Comparison of ENCODE assay signal across 1 cellular context in genomic region chr2:219029829-219030165, GRCh38.
TF ChIP-seq lines count a peak whose summit lies in the region.

No MANE protein-coding gene starts in this region.

TF ChIP-seq in K562, 482 proteins besides CTCF, POLR2A, EP300 and RAD21 (continued from another document):
- TF ChIP-seq, protein P1, sequence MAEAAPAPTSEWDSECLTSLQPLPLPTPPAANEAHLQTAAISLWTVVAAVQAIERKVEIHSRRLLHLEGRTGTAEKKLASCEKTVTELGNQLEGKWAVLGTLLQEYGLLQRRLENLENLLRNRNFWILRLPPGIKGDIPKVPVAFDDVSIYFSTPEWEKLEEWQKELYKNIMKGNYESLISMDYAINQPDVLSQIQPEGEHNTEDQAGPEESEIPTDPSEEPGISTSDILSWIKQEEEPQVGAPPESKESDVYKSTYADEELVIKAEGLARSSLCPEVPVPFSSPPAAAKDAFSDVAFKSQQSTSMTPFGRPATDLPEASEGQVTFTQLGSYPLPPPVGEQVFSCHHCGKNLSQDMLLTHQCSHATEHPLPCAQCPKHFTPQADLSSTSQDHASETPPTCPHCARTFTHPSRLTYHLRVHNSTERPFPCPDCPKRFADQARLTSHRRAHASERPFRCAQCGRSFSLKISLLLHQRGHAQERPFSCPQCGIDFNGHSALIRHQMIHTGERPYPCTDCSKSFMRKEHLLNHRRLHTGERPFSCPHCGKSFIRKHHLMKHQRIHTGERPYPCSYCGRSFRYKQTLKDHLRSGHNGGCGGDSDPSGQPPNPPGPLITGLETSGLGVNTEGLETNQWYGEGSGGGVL (CRISPR knock-in tag; IDR thresholded peaks at IDR 0.05): no peak
- TF ChIP-seq XRCC5 (IDR thresholded peaks at IDR 0.05; ENCODE audit: low read depth, low read length) (no peak), ZHX1 (conservative IDR thresholded peaks at IDR 0.05; ENCODE audit: low read length) (no peak), PTTG1 (tag; IDR thresholded peaks at IDR 0.05; ENCODE audit: low read depth) (no peak), CREM (IDR thresholded peaks at IDR 0.05; ENCODE audit: low read depth) (0 out of 2 replicates have a peak, but pooled peaks have one; percentile 10), NCOA2 (IDR thresholded peaks at IDR 0.05; ENCODE audit: partially characterized antibody in 2 of 2) (no peak), ZBTB26 (CRISPR knock-in tag; IDR thresholded peaks at IDR 0.05) (no peak), ZNF134 (CRISPR knock-in tag; conservative IDR thresholded peaks at IDR 0.05) (0 out of 2 replicates have a peak, but pooled peaks have one; percentile 21), STAT5B (CRISPR knock-in tag; IDR thresholded peaks at IDR 0.05) (no peak), TAF9B (IDR thresholded peaks at IDR 0.05; ENCODE audit: partially characterized antibody) (no peak), CHD1 (IDR thresholded peaks at IDR 0.05; ENCODE audit: low read length) (no peak), PHF8 (IDR thresholded peaks at IDR 0.05; ENCODE audit: borderline replicate concordance, low read length) (no peak), MED1 (CRISPR knock-in tag; IDR thresholded peaks at IDR 0.05; ENCODE audit: borderline replicate concordance) (no peak), RBFOX2 (IDR thresholded peaks at IDR 0.05; ENCODE audit: low read depth, low read length) (no peak), EHMT2 (IDR thresholded peaks at IDR 0.05) (no peak), GMEB1 (CRISPR knock-in tag; IDR thresholded peaks at IDR 0.05) (no peak), YBX1 (IDR thresholded peaks at IDR 0.05) (no peak), KLF1 (tag; IDR thresholded peaks at IDR 0.05) (no peak), ATF1 (CRISPR knock-in tag; IDR thresholded peaks at IDR 0.05) (no peak), ATF1 (tag; IDR thresholded peaks at IDR 0.05) (no peak)
- TF ChIP-seq, protein P2, sequence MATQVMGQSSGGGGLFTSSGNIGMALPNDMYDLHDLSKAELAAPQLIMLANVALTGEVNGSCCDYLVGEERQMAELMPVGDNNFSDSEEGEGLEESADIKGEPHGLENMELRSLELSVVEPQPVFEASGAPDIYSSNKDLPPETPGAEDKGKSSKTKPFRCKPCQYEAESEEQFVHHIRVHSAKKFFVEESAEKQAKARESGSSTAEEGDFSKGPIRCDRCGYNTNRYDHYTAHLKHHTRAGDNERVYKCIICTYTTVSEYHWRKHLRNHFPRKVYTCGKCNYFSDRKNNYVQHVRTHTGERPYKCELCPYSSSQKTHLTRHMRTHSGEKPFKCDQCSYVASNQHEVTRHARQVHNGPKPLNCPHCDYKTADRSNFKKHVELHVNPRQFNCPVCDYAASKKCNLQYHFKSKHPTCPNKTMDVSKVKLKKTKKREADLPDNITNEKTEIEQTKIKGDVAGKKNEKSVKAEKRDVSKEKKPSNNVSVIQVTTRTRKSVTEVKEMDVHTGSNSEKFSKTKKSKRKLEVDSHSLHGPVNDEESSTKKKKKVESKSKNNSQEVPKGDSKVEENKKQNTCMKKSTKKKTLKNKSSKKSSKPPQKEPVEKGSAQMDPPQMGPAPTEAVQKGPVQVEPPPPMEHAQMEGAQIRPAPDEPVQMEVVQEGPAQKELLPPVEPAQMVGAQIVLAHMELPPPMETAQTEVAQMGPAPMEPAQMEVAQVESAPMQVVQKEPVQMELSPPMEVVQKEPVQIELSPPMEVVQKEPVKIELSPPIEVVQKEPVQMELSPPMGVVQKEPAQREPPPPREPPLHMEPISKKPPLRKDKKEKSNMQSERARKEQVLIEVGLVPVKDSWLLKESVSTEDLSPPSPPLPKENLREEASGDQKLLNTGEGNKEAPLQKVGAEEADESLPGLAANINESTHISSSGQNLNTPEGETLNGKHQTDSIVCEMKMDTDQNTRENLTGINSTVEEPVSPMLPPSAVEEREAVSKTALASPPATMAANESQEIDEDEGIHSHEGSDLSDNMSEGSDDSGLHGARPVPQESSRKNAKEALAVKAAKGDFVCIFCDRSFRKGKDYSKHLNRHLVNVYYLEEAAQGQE (CRISPR knock-in tag; IDR thresholded peaks at IDR 0.05; ENCODE audit: low read depth): no peak
TF ChIP-seq in K562: peak in this region for 11.
